In genomic region chr1:174297351-174297750, GRCh38 we compare ENCODE assay signal across 1 cellular context.
TF ChIP-seq lines count a peak whose summit lies in the region.

No MANE protein-coding gene starts in this region.

TF ChIP-seq in H1, 55 proteins besides CTCF, POLR2A, EP300 and RAD21 (continued from another document):
- TF ChIP-seq SIX5 (IDR thresholded peaks at IDR 0.05; ENCODE audit: low read depth, low read length) (no peak), RNF2 (IDR thresholded peaks at IDR 0.05; ENCODE audit: borderline replicate concordance, low read depth, low read length, missing control alignments, poor library complexity, severe bottlenecking) (no peak), NANOG (IDR thresholded peaks at IDR 0.05; ENCODE audit: insufficient read depth, low read depth, low read length, poor library complexity, severe bottlenecking) (no peak), HDAC6 (IDR thresholded peaks at IDR 0.05; ENCODE audit: low read depth, low read length) (no peak), SUZ12 (IDR thresholded peaks at IDR 0.05; ENCODE audit: low read length) (no peak), CHD7 (IDR thresholded peaks at IDR 0.05; ENCODE audit: insufficient replicate concordance, low read length) (no peak), BCL11A (IDR thresholded peaks at IDR 0.05; ENCODE audit: low read depth in 2 of 2, low read length in 2 of 2) (no peak)
